Comparison of ENCODE assay signal across 8 cellular contexts in the genomic region with DNA sequence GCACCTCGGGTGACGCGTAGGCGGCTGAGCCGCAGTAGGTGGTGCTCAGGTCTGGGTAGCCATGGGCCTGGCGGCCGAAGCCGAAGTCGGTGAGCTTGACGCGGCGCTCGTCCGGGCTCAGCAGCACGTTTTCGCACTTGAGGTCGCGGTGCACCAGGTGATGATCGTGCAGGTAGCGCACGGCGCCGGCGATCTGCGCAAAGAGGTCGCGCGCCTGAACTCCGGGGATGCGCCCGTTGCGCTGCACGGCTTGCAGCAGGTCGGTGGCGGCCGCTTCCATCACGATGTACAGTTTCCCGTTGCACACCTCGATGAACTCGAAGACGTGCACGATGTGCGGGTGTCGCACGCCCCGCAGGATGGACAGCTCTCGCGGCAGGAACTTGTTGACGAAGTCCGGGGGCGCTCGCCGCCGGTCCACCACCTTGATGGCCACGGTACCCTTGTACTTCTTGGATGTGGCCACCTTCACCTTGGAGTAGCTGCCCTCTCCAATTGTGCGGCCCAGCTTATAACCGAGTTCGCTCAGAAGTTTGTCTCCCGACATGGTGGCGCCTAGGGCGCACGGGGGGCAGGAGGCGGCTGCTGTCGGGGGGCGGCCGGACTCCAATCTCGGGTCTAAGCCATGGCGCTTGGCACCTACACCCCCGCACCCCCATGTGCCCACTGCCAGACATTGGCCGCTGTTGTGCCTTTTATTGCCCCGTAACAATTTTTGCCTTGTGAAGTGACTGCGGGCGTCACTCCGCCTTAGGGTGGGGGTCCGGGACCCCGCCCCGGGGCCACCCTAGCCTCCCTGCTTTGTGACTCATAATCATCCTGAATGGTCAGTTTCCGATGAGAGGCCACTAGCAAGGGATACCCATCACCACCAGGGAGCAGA. TPM values are rescaled to one million over a fixed set of nuclear protein-coding genes. Genes with fewer than 3 reads are reported as not detected.
DNase-seq lines count a peak whose midpoint lies in the region; ATAC-seq, FAIRE-seq and TF ChIP-seq lines count a peak whose summit lies in the region.

A gene (minus strand): TSS at position 668 of the 883 bp plus-strand sequence. CDS start 121 bp downstream, at position 547.

- no peaks in the 10 kb centered on the region for H3K27me3 ChIP-seq in HUES6 (ENCODE audit: control insufficient read depth, insufficient read depth, low read length)

- no peak for TF ChIP-seq RAD21 in A549 (conservative IDR thresholded peaks at IDR 0.05 in 1 of 2, IDR thresholded peaks at IDR 0.05 in 1 of 2)

- no peak for TF ChIP-seq POLR2A in A549 (IDR thresholded peaks at IDR 0.05; ENCODE audit: low read length)

- no peak for TF ChIP-seq CTCF in A549 (IDR thresholded peaks at IDR 0.05)

- peak within 1 kb of the TSS; percentile 93 for H3K9ac ChIP-seq in HUES6 (ENCODE audit: low read length)

- DNase-seq in A549 (ENCODE audit: low read depth in 1 of 2, low spot score in 1 of 2) (peak; percentile 44 to 61), caudate nucleus (lab: John Stamatoyannopoulos, UW) (no peak), NOMO-1 (lab: John Stamatoyannopoulos, UW; ENCODE audit: unreplicated experiment in 2 of 2) (no peak), NCI-H1105 (lab: John Stamatoyannopoulos, UW) (no peak), NCI-H524 treated with DMSO at 0.1 percent for 48 hours (lab: John Stamatoyannopoulos, UW) (no peak)
- no peak for DNase-seq in stimulated activated CD4-positive, alpha-beta T cell treated with anti-CD3 and anti-CD28 coated beads, Interleukin-12 subunit alpha, Interleukin-12 subunit beta, amount 100 ng/mL, for 4 hours

- H3K9me3 ChIP-seq in A549 (no peaks in the 10 kb centered on the region), HUES6 (ENCODE audit: control insufficient read depth, insufficient read depth, low read depth, low read length) (no peaks in the 10 kb centered on the region), mesodermal cell (ENCODE audit: control insufficient read depth, low read length) (no peaks in the 10 kb centered on the region)

- CTCF ChIA-PET in A549 (lab: Yijun Ruan, JAX): interaction anchor here (0.5 to 2.0 kb wide), 5 partner anchors 14 to 39 kb away, joined by 3 to 7 read pairs (median 3); no protein-coding TSS in a partner anchor

- no peak for TF ChIP-seq EP300 in A549 (IDR thresholded peaks at IDR 0.05)

- H3K4me1 ChIP-seq in A549: peaks cover 8% of the 10 kb centered on the region; the same call in 2 of the 3 replicates
- peaks cover 7% of the 10 kb centered on the region for H3K4me1 ChIP-seq in HUES6 (ENCODE audit: control insufficient read depth, insufficient read depth, low read length)
- H3K4me1 ChIP-seq in mesodermal cell (ENCODE audit: control insufficient read depth, insufficient read depth, low read length, poor library complexity, severe bottlenecking): peaks cover 9% of the 10 kb centered on the region

- peak within 1 kb of the TSS; percentile 91 for H3K4me2 ChIP-seq in A549

- peak within 1 kb of the TSS; percentile 85 to 96 for H3K27ac ChIP-seq in A549
- H3K27ac ChIP-seq in HUES6 (ENCODE audit: low read depth, low read length): peak within 1 kb of the TSS; percentile 61
- peak within 1 kb of the TSS; percentile 80 for H3K27ac ChIP-seq in caudate nucleus (ENCODE audit: low read depth, low read length)
- H3K27ac ChIP-seq in mesodermal cell (ENCODE audit: low read depth, low read length, severe bottlenecking): peak within 1 kb of the TSS; percentile 75

- peak; percentile 63 to 70 for ATAC-seq in A549

- POLR2A ChIA-PET in A549 (lab: Yijun Ruan, JAX): interaction anchor here (0.8 to 1.1 kb wide), 2 partner anchors 15 to 129 kb away, joined by 4 to 5 read pairs; no protein-coding TSS in a partner anchor

- H3K36me3 ChIP-seq in HUES6 (ENCODE audit: control insufficient read depth, insufficient read depth, low read length): peaks cover 11% of the 10 kb centered on the region
- H3K36me3 ChIP-seq in mesodermal cell (ENCODE audit: control insufficient read depth, insufficient read depth, low read length): peaks cover 22% of the 10 kb centered on the region

- WGBS in A549 (ENCODE audit: missing lambda C conversion rate): 95% methylated on average over 70 of the region's 78 CpGs
- 95 to 97% methylated on average over 77 to 78 of the region's 78 CpGs for WGBS in mesodermal cell (ENCODE audit: insufficient coverage in 2 of 2), 2 experiments

- H3K4me3 ChIP-seq in A549 (peak within 1 kb of the TSS; percentile 88), HUES6 (ENCODE audit: low read depth, low read length) (peak within 1 kb of the TSS; percentile 80), mesodermal cell (ENCODE audit: extremely low read depth, insufficient read depth, low read length, poor library complexity, severe bottlenecking) (peak within 1 kb of the TSS; percentile 76)

- FAIRE-seq in A549 (lab: Jason Lieb, UNC): no peak

TF ChIP-seq in A549, 52 proteins besides CTCF, POLR2A, EP300 and RAD21:
- TF ChIP-seq MAFK (IDR thresholded peaks at IDR 0.05; ENCODE audit: partially characterized antibody): no peak
- TF ChIP-seq KDM1A (IDR thresholded peaks at IDR 0.05; ENCODE audit: low read depth): no peak
- TF ChIP-seq NPAS2 (CRISPR knock-in tag; IDR thresholded peaks at IDR 0.05; ENCODE audit: borderline replicate concordance): no peak
- TF ChIP-seq HOXB5 (CRISPR knock-in tag; IDR thresholded peaks at IDR 0.05): no peak
- TF ChIP-seq, protein P1, sequence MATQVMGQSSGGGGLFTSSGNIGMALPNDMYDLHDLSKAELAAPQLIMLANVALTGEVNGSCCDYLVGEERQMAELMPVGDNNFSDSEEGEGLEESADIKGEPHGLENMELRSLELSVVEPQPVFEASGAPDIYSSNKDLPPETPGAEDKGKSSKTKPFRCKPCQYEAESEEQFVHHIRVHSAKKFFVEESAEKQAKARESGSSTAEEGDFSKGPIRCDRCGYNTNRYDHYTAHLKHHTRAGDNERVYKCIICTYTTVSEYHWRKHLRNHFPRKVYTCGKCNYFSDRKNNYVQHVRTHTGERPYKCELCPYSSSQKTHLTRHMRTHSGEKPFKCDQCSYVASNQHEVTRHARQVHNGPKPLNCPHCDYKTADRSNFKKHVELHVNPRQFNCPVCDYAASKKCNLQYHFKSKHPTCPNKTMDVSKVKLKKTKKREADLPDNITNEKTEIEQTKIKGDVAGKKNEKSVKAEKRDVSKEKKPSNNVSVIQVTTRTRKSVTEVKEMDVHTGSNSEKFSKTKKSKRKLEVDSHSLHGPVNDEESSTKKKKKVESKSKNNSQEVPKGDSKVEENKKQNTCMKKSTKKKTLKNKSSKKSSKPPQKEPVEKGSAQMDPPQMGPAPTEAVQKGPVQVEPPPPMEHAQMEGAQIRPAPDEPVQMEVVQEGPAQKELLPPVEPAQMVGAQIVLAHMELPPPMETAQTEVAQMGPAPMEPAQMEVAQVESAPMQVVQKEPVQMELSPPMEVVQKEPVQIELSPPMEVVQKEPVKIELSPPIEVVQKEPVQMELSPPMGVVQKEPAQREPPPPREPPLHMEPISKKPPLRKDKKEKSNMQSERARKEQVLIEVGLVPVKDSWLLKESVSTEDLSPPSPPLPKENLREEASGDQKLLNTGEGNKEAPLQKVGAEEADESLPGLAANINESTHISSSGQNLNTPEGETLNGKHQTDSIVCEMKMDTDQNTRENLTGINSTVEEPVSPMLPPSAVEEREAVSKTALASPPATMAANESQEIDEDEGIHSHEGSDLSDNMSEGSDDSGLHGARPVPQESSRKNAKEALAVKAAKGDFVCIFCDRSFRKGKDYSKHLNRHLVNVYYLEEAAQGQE (IDR thresholded peaks at IDR 0.05): no peak
- no peak for TF ChIP-seq JUNB (IDR thresholded peaks at IDR 0.05)
- TF ChIP-seq, protein P2, sequence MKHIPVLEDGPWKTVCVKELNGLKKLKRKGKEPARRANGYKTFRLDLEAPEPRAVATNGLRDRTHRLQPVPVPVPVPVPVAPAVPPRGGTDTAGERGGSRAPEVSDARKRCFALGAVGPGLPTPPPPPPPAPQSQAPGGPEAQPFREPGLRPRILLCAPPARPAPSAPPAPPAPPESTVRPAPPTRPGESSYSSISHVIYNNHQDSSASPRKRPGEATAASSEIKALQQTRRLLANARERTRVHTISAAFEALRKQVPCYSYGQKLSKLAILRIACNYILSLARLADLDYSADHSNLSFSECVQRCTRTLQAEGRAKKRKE (CRISPR knock-in tag; IDR thresholded peaks at IDR 0.05; ENCODE audit: low read depth): no peak
- no peak for TF ChIP-seq MAZ (IDR thresholded peaks at IDR 0.05; ENCODE audit: borderline replicate concordance, low read depth, low read length)
- TF ChIP-seq NFE2L2 (conservative IDR thresholded peaks at IDR 0.05; ENCODE audit: low read length): no peak
- TF ChIP-seq, protein P3, sequence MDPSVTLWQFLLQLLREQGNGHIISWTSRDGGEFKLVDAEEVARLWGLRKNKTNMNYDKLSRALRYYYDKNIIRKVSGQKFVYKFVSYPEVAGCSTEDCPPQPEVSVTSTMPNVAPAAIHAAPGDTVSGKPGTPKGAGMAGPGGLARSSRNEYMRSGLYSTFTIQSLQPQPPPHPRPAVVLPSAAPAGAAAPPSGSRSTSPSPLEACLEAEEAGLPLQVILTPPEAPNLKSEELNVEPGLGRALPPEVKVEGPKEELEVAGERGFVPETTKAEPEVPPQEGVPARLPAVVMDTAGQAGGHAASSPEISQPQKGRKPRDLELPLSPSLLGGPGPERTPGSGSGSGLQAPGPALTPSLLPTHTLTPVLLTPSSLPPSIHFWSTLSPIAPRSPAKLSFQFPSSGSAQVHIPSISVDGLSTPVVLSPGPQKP (IDR thresholded peaks at IDR 0.05; ENCODE audit: low read depth, low read length): no peak

RNA-seq across cellular contexts. Expression of the gene that starts here (rescaled TPM):
- 1.8 and 2.1 TPM in 2 replicates for polyA plus RNA-seq in A549 (2011; rRNA removed)
- polyA plus RNA-seq in A549 (2012; cell fraction: cytosol; rRNA removed): 2.2 and 3.2 TPM in 2 replicates
- 4.0 and 6.2 TPM in 2 replicates for polyA plus RNA-seq in A549 (2012; cell fraction: nucleus; rRNA removed)
- polyA plus RNA-seq in A549 (2017; fragmentation: RNase III; extraction: RNeasy Plus Mini Kit Qiagen cat#74134 plus additional on column Dnase treatment): 0.89 to 1.4 TPM (median 1.1 TPM) in 3 replicates
- 0.45 and 1.5 TPM in 2 replicates for polyA minus RNA-seq in A549 (2011; rRNA and poly(A)+ RNA removed)
- polyA plus RNA-seq in mesodermal cell (2013, experiment 1 of 2): 2.1 TPM
- polyA plus RNA-seq in mesodermal cell (2013, experiment 2 of 2): 1.6 TPM

Comparison
In these comparisons a context has a peak if more than half of its experiments do, and no peak if none do; other contexts are left out.
1. DNase-seq: peak in A549 (2 of 2); none in caudate nucleus (0 of 61), NOMO-1 (0 of 2), NCI-H1105 (single experiment), NCI-H524 treated with DMSO at 0.1 percent for 48 hours (single experiment) and stimulated activated CD4-positive, alpha-beta T cell treated with anti-CD3 and anti-CD28 coated beads, Interleukin-12 subunit alpha, Interleukin-12 subunit beta, amount 100 ng/mL, for 4 hours (single experiment).
2. Peak in every context shown above with its lines, with median percentiles within 50 percentile points of each other: H3K27ac ChIP-seq and H3K4me3 ChIP-seq.